16 cellular contexts compared by ENCODE assay signal in genomic region chr17:82799591-82799990, GRCh38. TPM values are rescaled to one million over a fixed set of nuclear protein-coding genes. Genes with fewer than 3 reads are reported as not detected.
DNase-seq lines count a peak whose midpoint lies in the region; ATAC-seq lines count a peak whose summit lies in the region.
"Had no signal": no experiment of that assay in that cellular context is flagged by ENCODE, and none has a peak within 500 bp of the region (broad histone marks: within the 10 kb centered on the region; RNA-seq: fewer than 3 reads in every experiment).

No MANE protein-coding gene starts in this region.

- CTCF ChIA-PET in activated naive CD4-positive, alpha-beta T cell treated with anti-CD3 and anti-CD28 coated beads, Interleukin-2, amount 10 ng/mL, durations not matched to agents 7 days and 5 days (lab: Charles Lee) = interaction anchor here (0.5 kb wide), 1 partner anchor 110 kb away, joined by 3 read pairs; no protein-coding TSS in a partner anchor

- no peak overlapping the region for H3K4me3 Mint-ChIP-seq in activated naive CD4-positive, alpha-beta T cell treated with anti-CD3 and anti-CD28 coated beads, Interleukin-2, amount 10 ng/mL, durations not matched to agents 7 days and 5 days
- H3K4me3 Mint-ChIP-seq in activated T-helper 17 cell treated with anti-CD3 and anti-CD28 coated beads, Interleukin-2, amount 50 U/mL, for 72 hours = no peak overlapping the region
- H3K4me3 Mint-ChIP-seq: CD4-positive, CD25-positive, alpha-beta regulatory T cell; H9 had no signal

- H3K9me3 Mint-ChIP-seq in activated naive CD4-positive, alpha-beta T cell treated with anti-CD3 and anti-CD28 coated beads, Interleukin-2, amount 10 ng/mL, durations not matched to agents 7 days and 5 days = peaks cover 10% of the 10 kb centered on the region
- no peaks in the 10 kb centered on the region for H3K9me3 Mint-ChIP-seq in activated T-helper 17 cell treated with anti-CD3 and anti-CD28 coated beads, Interleukin-2, amount 50 U/mL, for 72 hours
- H3K9me3 Mint-ChIP-seq: CD4-positive, CD25-positive, alpha-beta regulatory T cell had no signal

- H3K4me1 Mint-ChIP-seq in activated naive CD4-positive, alpha-beta T cell treated with anti-CD3 and anti-CD28 coated beads, Interleukin-2, amount 10 ng/mL, durations not matched to agents 7 days and 5 days = no peaks in the 10 kb centered on the region
- H3K4me1 Mint-ChIP-seq in activated T-helper 17 cell treated with anti-CD3 and anti-CD28 coated beads, Interleukin-2, amount 50 U/mL, for 72 hours = peaks cover 6% of the 10 kb centered on the region

- no peak for DNase-seq in activated naive CD4-positive, alpha-beta T cell treated with anti-CD3 and anti-CD28 coated beads, Interleukin-2, amount 10 ng/mL, durations not matched to agents 7 days and 5 days
- DNase-seq in activated naive CD4-positive, alpha-beta T cell (lab: John Stamatoyannopoulos, UW) = no peak
- peak; percentile 68 to 69 for DNase-seq in left colon
- peak; percentile 49 for DNase-seq in putamen (ENCODE audit: low spot score)
- no peak for DNase-seq in SIG-M5 treated with dmso at 0.1 percent for 504 hours (lab: John Stamatoyannopoulos, UW; ENCODE audit: unreplicated experiment)
- DNase-seq: ACHN; CD4-positive, CD25-positive, alpha-beta regulatory T cell; DMS79; GOT3; H9; IMR-90 had no signal

- no peaks in the 10 kb centered on the region for H3K27me3 Mint-ChIP-seq in activated naive CD4-positive, alpha-beta T cell treated with anti-CD3 and anti-CD28 coated beads, Interleukin-2, amount 10 ng/mL, durations not matched to agents 7 days and 5 days
- no peaks in the 10 kb centered on the region for H3K27me3 Mint-ChIP-seq in activated T-helper 17 cell treated with anti-CD3 and anti-CD28 coated beads, Interleukin-2, amount 50 U/mL, for 72 hours
- H3K27me3 Mint-ChIP-seq: CD4-positive, CD25-positive, alpha-beta regulatory T cell had no signal

- H3K36me3 Mint-ChIP-seq in activated naive CD4-positive, alpha-beta T cell treated with anti-CD3 and anti-CD28 coated beads, Interleukin-2, amount 10 ng/mL, durations not matched to agents 7 days and 5 days = peaks cover 24% of the 10 kb centered on the region
- H3K36me3 Mint-ChIP-seq in activated T-helper 17 cell treated with anti-CD3 and anti-CD28 coated beads, Interleukin-2, amount 50 U/mL, for 72 hours (ENCODE audit: low read depth) = peaks cover 39% of the 10 kb centered on the region

- peak; percentile 40 for ATAC-seq in activated T-helper 17 cell treated with anti-CD3 and anti-CD28 coated beads, Interleukin-2, amount 50 U/mL, for 72 hours (replicated peaks)
- peak; percentile 89 for ATAC-seq in left colon
- no peak for ATAC-seq in HG03342 (IDR thresholded peaks at IDR 0.05; ENCODE audit: unreplicated experiment)
- no peak for ATAC-seq in HG03439 (IDR thresholded peaks at IDR 0.05; ENCODE audit: unreplicated experiment)

- intact Hi-C loops in left colon (cut with DNase I, micrococcal nuclease) = no loop called here

- H3K27ac Mint-ChIP-seq in activated naive CD4-positive, alpha-beta T cell treated with anti-CD3 and anti-CD28 coated beads, Interleukin-2, amount 10 ng/mL, durations not matched to agents 7 days and 5 days = peak overlapping the region; percentile 49
- no peak overlapping the region for H3K27ac Mint-ChIP-seq in activated T-helper 17 cell treated with anti-CD3 and anti-CD28 coated beads, Interleukin-2, amount 50 U/mL, for 72 hours
- H3K27ac Mint-ChIP-seq: H9 had no signal

RNA-seq across cellular contexts. Expression of gene ZNF750, which starts 40.2 kb away (rescaled TPM):
- total RNA-seq in activated T-helper 17 cell treated with anti-CD3 and anti-CD28 coated beads, Interleukin-2, amount 50 U/mL, for 72 hours = not detected
- not detected for total RNA-seq in left colon
- total RNA-seq: A172; CD4-positive, CD25-positive, alpha-beta regulatory T cell; G401; H9; IMR-90 had no signal

RNA-seq across cellular contexts. Expression of gene TBCD, which starts 47.7 kb away (rescaled TPM):
- total RNA-seq in activated T-helper 17 cell treated with anti-CD3 and anti-CD28 coated beads, Interleukin-2, amount 50 U/mL, for 72 hours = 100 to 1,000 TPM; 111 to 139 TPM
- total RNA-seq in left colon = 10 to 100 TPM; 44.4 to 54.1 TPM

Comparison
In these comparisons a context has a peak if more than half of its experiments do, and no peak if none do; other contexts are left out.
1. DNase-seq: peak in left colon (2 of 2) and putamen (single experiment); none in activated naive CD4-positive, alpha-beta T cell treated with anti-CD3 and anti-CD28 coated beads, Interleukin-2, amount 10 ng/mL, durations not matched to agents 7 days and 5 days (single experiment), activated naive CD4-positive, alpha-beta T cell (0 of 4) and SIG-M5 treated with dmso at 0.1 percent for 504 hours (single experiment).
2. ATAC-seq: peak in activated T-helper 17 cell treated with anti-CD3 and anti-CD28 coated beads, Interleukin-2, amount 50 U/mL, for 72 hours (single experiment) and left colon (single experiment); none in HG03342 (single experiment) and HG03439 (single experiment).